In the genomic region with DNA sequence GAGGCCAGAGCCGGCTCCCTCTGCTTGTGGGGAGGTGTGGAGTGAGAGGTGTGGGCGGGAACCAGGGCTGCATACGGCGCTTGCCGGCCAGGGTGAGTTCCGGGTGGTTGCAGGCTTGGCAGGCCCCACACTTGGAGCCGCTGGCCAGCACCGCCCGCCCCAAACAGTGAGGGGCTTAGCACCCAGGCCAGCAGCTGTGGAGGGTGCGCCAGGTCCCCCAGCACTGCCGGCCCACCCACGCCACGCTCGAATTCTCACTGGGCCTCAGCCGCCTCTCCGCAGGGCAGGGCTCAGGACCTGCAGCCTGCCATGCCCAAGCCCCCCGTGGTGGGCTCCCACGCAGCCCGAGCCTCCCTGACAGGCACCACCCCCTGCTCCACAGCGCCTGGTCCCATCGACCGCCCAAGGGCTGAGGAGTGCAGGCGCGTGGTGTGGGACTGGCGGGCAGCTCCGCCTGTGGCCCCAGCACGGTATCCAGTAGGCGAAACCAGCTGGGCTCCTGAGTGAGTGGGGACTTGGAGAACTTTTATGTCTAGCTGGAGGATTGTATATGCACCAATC, we compare ENCODE assay signal across 9 cellular contexts.
"Had no signal": no experiment of that assay in that cellular context is flagged by ENCODE, and none has a peak within 500 bp of the region (broad histone marks: within the 10 kb centered on the region; RNA-seq: fewer than 3 reads in every experiment).

No MANE protein-coding gene starts in this region.

- H3K27ac ChIP-seq: GM23248, HL-60 had no signal

- DNase-seq: GM23248, H9, HCEC 1CT, KG1 had no signal

- H3K4me3 ChIP-seq: GM23248 had no signal

- H2AFZ ChIP-seq: GM23248 had no signal

- FAIRE-seq: H1, H54, HepG2 had no signal

- H3K27ac Mint-ChIP-seq: H9, IgD-negative memory B cell had no signal

- ATAC-seq: HepG2 had no signal

- H3K9me3 Mint-ChIP-seq: IgD-negative memory B cell had no signal

- H3K4me3 Mint-ChIP-seq: H9, IgD-negative memory B cell had no signal

- H3K4me1 Mint-ChIP-seq: IgD-negative memory B cell had no signal

- H3K9ac ChIP-seq: GM23248 had no signal
